In the genomic region with DNA sequence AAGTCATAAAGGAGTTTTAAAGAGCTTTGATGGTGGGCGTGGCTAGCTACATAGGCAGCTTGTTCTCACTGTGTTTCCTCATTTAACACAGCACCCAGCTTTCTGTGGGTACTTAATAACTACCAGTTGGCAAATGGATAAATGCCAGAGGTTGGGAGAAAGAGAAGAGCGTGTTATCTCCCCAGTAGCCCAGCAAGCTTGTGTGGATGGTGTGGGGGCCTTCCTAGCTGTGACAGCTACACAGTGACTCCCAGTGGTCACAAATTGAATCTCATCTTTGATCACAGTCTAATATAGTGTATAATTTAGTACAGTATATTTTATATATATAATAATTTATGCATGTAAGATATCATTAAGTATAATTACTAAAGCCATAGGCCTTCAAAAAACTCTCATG, we compare ENCODE assay signal across 1 cellular context.
TF ChIP-seq lines count a peak whose summit lies in the region.

No MANE protein-coding gene starts in this region.

TF ChIP-seq in SK-N-SH, 30 proteins besides CTCF, POLR2A, EP300 and RAD21 (continued from another document):
- TF ChIP-seq, protein P1, sequence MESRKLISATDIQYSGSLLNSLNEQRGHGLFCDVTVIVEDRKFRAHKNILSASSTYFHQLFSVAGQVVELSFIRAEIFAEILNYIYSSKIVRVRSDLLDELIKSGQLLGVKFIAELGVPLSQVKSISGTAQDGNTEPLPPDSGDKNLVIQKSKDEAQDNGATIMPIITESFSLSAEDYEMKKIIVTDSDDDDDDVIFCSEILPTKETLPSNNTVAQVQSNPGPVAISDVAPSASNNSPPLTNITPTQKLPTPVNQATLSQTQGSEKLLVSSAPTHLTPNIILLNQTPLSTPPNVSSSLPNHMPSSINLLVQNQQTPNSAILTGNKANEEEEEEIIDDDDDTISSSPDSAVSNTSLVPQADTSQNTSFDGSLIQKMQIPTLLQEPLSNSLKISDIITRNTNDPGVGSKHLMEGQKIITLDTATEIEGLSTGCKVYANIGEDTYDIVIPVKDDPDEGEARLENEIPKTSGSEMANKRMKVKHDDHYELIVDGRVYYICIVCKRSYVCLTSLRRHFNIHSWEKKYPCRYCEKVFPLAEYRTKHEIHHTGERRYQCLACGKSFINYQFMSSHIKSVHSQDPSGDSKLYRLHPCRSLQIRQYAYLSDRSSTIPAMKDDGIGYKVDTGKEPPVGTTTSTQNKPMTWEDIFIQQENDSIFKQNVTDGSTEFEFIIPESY (IDR thresholded peaks at IDR 0.05; ENCODE audit: borderline replicate concordance, low read depth) = no peak
- no peak for TF ChIP-seq JUND (IDR thresholded peaks at IDR 0.05)
- no peak for TF ChIP-seq TCF12 (IDR thresholded peaks at IDR 0.05)
- no peak for TF ChIP-seq POLR2AphosphoS5 (IDR thresholded peaks at IDR 0.05; ENCODE audit: low read depth, low read length)
TF ChIP-seq in SK-N-SH: peak in this region for 0.
